Comparison of ENCODE assay signal across 20 cellular contexts in genomic region chr2:104945211-104945610, GRCh38.
"Had no signal": no experiment of that assay in that cellular context is flagged by ENCODE, and none has a peak within 500 bp of the region (broad histone marks: within the 10 kb centered on the region; RNA-seq: fewer than 3 reads in every experiment).

No MANE protein-coding gene starts in this region.

- H3K4me3 Mint-ChIP-seq: activated CD8-positive, alpha-beta T cell treated with anti-CD3 and anti-CD28 coated beads, Interleukin-2, amount 10 ng/mL, durations not matched to agents 7 days and 5 days; activated T-helper 17 cell treated with anti-CD3 and anti-CD28 coated beads, Interleukin-2, amount 50 U/mL, for 72 hours; nephron progenitor cell; stimulated activated naive CD8-positive, alpha-beta T cell treated with anti-CD3 and anti-CD28 coated beads, Interleukin-15, Interleukin-2, amounts not matched to agents 100 ng/mL and 50 ng/mL, for 24 hours; T-cell; T-helper 2 cell treated with Interferon-gamma antibody and Interleukin-4, amounts not matched to agents 5 μg/mL and 100 μg/mL, for 36 hours had no signal

- H3K4me1 Mint-ChIP-seq: activated T-helper 17 cell treated with anti-CD3 and anti-CD28 coated beads, Interleukin-2, amount 50 U/mL, for 72 hours; T-cell had no signal

- DNase-seq: activated CD4-positive, alpha-beta T cell treated with anti-CD3 and anti-CD28 coated beads for 1 hour; activated CD4-positive, alpha-beta T cell treated with anti-CD3 and anti-CD28 coated beads, Interleukin-2, amount 50 U/mL, for 1 hour; activated CD8-positive, alpha-beta T cell treated with anti-CD3 and anti-CD28 coated beads, Interleukin-2, amount 10 ng/mL, durations not matched to agents 7 days and 5 days; heart right ventricle; left ventricle myocardium inferior; right lobe of liver; stimulated activated CD4-positive, alpha-beta T cell treated with anti-CD3 and anti-CD28 coated beads, Interleukin-1b, Interleukin-23, amount 100 ng/mL, for 48 hours; T-cell; transverse colon; uterus had no signal

- H3K27ac ChIP-seq: coronary artery, epithelial cell of prostate, gastroesophageal sphincter, heart right ventricle, left ventricle myocardium inferior, right lobe of liver, skin epidermis, suprapubic skin, transverse colon, uterus had no signal

- H3K27ac Mint-ChIP-seq: activated CD8-positive, alpha-beta T cell treated with anti-CD3 and anti-CD28 coated beads, Interleukin-2, amount 10 ng/mL, durations not matched to agents 7 days and 5 days; activated naive CD4-positive, alpha-beta T cell treated with anti-CD3 and anti-CD28 coated beads, Interleukin-2, amount 50 U/mL, for 72 hours; activated T-helper 17 cell treated with anti-CD3 and anti-CD28 coated beads, Interleukin-2, amount 50 U/mL, for 72 hours; nephron progenitor cell; stimulated activated naive CD8-positive, alpha-beta T cell treated with anti-CD3 and anti-CD28 coated beads, Interleukin-15, Interleukin-2, amounts not matched to agents 100 ng/mL and 50 ng/mL, for 24 hours; T-cell; T-helper 2 cell treated with Interferon-gamma antibody and Interleukin-4, amounts not matched to agents 5 μg/mL and 100 μg/mL, for 36 hours had no signal

- ATAC-seq: activated CD8-positive, alpha-beta T cell treated with anti-CD3 and anti-CD28 coated beads, Interleukin-2, amount 10 ng/mL, durations not matched to agents 7 days and 5 days; activated naive CD4-positive, alpha-beta T cell treated with anti-CD3 and anti-CD28 coated beads, Interleukin-2, amount 50 U/mL, for 72 hours; activated T-helper 17 cell treated with anti-CD3 and anti-CD28 coated beads, Interleukin-2, amount 50 U/mL, for 72 hours; gastroesophageal sphincter; heart right ventricle; T-cell had no signal

- H3K36me3 Mint-ChIP-seq: activated naive CD4-positive, alpha-beta T cell treated with anti-CD3 and anti-CD28 coated beads, Interleukin-2, amount 50 U/mL, for 72 hours; T-cell had no signal

- H3K9me3 Mint-ChIP-seq: activated naive CD4-positive, alpha-beta T cell treated with anti-CD3 and anti-CD28 coated beads, Interleukin-2, amount 50 U/mL, for 72 hours; activated T-helper 17 cell treated with anti-CD3 and anti-CD28 coated beads, Interleukin-2, amount 50 U/mL, for 72 hours; nephron progenitor cell; stimulated activated naive CD8-positive, alpha-beta T cell treated with anti-CD3 and anti-CD28 coated beads, Interleukin-15, Interleukin-2, amounts not matched to agents 100 ng/mL and 50 ng/mL, for 24 hours; T-cell; T-helper 2 cell treated with Interferon-gamma antibody and Interleukin-4, amounts not matched to agents 5 μg/mL and 100 μg/mL, for 36 hours had no signal

- H3K27me3 ChIP-seq: uterus had no signal
